ENCODE assay signal across 1 cellular context in the genomic region with DNA sequence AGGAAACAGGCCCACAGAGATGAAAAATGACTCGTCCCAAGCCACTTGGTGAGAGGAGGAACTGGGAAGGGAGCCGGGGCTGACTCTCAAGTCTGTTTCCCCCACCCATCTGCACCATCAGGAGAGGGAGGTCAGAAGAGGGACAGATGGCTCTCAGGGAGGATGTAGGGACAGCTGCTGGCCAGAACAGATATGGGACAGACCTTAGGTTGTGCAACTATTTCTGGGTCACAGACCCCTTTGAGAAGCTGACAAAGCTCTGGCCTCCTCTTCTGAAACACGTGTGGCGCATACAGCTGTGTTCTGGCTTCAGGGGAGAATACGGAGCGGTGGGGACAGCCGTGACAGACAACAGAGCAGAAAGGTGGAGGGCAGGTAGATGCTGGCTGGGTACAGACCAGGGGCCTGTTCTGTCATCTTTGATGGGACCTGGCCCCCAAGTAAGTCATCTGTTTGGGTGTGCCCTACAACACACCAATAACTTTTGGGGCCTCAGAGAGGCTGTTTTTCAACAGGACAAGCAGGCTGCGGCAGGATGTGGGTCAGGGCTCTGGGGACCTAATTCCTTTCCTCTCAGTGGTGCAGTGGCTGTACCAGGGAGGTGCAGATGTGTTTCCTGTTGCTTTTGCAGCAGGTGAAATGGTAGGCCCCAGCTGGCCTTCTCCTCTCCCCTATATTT.
A peak's percentile ranks its signal among the peaks of the same experiment; 100 is the strongest.
TF ChIP-seq lines count a peak whose summit lies in the region.

No MANE protein-coding gene starts in this region.

TF ChIP-seq in K562, 482 proteins besides CTCF, POLR2A, EP300 and RAD21 (continued from another document and continues in another):
- TF ChIP-seq, protein P1, sequence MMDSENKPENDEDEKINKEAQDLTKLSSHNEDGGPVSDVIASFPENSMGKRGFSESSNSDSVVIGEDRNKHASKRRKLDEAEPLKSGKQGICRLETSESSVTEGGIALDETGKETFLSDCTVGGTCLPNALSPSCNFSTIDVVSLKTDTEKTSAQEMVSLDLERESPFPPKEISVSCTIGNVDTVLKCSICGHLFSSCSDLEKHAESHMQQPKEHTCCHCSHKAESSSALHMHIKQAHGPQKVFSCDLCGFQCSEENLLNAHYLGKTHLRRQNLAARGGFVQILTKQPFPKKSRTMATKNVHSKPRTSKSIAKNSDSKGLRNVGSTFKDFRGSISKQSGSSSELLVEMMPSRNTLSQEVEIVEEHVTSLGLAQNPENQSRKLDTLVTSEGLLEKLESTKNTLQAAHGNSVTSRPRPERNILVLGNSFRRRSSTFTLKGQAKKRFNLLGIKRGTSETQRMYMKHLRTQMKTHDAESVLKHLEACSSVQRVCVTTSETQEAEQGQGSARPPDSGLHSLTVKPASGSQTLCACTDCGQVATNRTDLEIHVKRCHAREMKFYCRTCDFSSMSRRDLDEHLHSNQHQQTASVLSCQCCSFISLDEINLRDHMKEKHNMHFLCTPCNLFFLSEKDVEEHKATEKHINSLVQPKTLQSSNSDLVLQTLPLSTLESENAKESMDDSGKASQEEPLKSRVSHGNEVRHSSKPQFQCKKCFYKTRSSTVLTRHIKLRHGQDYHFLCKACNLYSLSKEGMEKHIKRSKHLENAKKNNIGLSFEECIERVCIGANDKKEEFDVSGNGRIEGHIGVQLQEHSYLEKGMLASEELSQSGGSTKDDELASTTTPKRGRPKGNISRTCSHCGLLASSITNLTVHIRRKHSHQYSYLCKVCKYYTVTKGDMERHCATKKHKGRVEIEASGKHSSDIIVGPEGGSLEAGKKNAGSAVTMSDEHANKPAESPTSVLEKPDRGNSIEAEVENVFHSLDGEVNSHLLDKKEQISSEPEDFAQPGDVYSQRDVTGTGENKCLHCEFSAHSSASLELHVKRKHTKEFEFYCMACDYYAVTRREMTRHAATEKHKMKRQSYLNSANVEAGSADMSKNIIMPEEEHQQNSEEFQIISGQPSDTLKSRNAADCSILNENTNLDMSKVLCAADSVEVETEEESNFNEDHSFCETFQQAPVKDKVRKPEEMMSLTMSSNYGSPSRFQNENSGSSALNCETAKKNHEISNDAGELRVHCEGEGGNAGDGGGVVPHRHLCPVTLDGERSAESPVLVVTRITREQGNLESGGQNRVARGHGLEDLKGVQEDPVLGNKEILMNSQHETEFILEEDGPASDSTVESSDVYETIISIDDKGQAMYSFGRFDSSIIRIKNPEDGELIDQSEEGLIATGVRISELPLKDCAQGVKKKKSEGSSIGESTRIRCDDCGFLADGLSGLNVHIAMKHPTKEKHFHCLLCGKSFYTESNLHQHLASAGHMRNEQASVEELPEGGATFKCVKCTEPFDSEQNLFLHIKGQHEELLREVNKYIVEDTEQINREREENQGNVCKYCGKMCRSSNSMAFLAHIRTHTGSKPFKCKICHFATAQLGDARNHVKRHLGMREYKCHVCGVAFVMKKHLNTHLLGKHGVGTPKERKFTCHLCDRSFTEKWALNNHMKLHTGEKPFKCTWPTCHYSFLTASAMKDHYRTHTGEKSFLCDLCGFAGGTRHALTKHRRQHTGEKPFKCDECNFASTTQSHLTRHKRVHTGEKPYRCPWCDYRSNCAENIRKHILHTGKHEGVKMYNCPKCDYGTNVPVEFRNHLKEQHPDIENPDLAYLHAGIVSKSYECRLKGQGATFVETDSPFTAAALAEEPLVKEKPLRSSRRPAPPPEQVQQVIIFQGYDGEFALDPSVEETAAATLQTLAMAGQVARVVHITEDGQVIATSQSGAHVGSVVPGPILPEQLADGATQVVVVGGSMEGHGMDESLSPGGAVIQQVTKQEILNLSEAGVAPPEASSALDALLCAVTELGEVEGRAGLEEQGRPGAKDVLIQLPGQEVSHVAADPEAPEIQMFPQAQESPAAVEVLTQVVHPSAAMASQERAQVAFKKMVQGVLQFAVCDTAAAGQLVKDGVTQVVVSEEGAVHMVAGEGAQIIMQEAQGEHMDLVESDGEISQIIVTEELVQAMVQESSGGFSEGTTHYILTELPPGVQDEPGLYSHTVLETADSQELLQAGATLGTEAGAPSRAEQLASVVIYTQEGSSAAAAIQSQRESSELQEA (IDR thresholded peaks at IDR 0.05; ENCODE audit: low read depth), result no peak
- no peak for TF ChIP-seq ZNF354B (CRISPR knock-in tag; IDR thresholded peaks at IDR 0.05)
- TF ChIP-seq ADNP (tag; IDR thresholded peaks at IDR 0.05), result no peak
- TF ChIP-seq BHLHE40 (IDR thresholded peaks at IDR 0.05; ENCODE audit: low read length), result peak; percentile 85
- TF ChIP-seq MYNN (IDR thresholded peaks at IDR 0.05), result peak; percentile 79
- no peak for TF ChIP-seq MYNN (CRISPR knock-in tag; IDR thresholded peaks at IDR 0.05)
- TF ChIP-seq MTA2 (IDR thresholded peaks at IDR 0.05; ENCODE audit: low read depth), result peak; percentile 93
- TF ChIP-seq, protein P2, sequence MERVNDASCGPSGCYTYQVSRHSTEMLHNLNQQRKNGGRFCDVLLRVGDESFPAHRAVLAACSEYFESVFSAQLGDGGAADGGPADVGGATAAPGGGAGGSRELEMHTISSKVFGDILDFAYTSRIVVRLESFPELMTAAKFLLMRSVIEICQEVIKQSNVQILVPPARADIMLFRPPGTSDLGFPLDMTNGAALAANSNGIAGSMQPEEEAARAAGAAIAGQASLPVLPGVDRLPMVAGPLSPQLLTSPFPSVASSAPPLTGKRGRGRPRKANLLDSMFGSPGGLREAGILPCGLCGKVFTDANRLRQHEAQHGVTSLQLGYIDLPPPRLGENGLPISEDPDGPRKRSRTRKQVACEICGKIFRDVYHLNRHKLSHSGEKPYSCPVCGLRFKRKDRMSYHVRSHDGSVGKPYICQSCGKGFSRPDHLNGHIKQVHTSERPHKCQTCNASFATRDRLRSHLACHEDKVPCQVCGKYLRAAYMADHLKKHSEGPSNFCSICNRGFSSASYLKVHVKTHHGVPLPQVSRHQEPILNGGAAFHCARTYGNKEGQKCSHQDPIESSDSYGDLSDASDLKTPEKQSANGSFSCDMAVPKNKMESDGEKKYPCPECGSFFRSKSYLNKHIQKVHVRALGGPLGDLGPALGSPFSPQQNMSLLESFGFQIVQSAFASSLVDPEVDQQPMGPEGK (CRISPR knock-in tag; IDR thresholded peaks at IDR 0.05; ENCODE audit: borderline replicate concordance), result no peak
- peak; percentile 83 to 91 for TF ChIP-seq KDM1A (IDR thresholded peaks at IDR 0.05)
- TF ChIP-seq SOX6 (IDR thresholded peaks at IDR 0.05), result peak; percentile 82
- TF ChIP-seq YY1 (IDR thresholded peaks at IDR 0.05; ENCODE audit: borderline replicate concordance in 1 of 3, control insufficient read depth in 1 of 3, extremely low read depth in 1 of 3, insufficient read depth in 3 of 3, insufficient read length in 1 of 3, insufficient replicate concordance in 2 of 3, low read depth in 1 of 3, low read length in 2 of 3), result no peak
- TF ChIP-seq, protein P3, sequence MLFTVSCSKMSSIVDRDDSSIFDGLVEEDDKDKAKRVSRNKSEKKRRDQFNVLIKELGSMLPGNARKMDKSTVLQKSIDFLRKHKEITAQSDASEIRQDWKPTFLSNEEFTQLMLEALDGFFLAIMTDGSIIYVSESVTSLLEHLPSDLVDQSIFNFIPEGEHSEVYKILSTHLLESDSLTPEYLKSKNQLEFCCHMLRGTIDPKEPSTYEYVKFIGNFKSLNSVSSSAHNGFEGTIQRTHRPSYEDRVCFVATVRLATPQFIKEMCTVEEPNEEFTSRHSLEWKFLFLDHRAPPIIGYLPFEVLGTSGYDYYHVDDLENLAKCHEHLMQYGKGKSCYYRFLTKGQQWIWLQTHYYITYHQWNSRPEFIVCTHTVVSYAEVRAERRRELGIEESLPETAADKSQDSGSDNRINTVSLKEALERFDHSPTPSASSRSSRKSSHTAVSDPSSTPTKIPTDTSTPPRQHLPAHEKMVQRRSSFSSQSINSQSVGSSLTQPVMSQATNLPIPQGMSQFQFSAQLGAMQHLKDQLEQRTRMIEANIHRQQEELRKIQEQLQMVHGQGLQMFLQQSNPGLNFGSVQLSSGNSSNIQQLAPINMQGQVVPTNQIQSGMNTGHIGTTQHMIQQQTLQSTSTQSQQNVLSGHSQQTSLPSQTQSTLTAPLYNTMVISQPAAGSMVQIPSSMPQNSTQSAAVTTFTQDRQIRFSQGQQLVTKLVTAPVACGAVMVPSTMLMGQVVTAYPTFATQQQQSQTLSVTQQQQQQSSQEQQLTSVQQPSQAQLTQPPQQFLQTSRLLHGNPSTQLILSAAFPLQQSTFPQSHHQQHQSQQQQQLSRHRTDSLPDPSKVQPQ (CRISPR knock-in tag; IDR thresholded peaks at IDR 0.05; ENCODE audit: borderline replicate concordance), result no peak
- TF ChIP-seq SREBF2 (CRISPR knock-in tag; IDR thresholded peaks at IDR 0.05), result no peak
- TF ChIP-seq, protein P4, sequence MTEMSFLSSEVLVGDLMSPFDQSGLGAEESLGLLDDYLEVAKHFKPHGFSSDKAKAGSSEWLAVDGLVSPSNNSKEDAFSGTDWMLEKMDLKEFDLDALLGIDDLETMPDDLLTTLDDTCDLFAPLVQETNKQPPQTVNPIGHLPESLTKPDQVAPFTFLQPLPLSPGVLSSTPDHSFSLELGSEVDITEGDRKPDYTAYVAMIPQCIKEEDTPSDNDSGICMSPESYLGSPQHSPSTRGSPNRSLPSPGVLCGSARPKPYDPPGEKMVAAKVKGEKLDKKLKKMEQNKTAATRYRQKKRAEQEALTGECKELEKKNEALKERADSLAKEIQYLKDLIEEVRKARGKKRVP (CRISPR knock-in tag; IDR thresholded peaks at IDR 0.05), result peak; percentile 47; the same call in 1 of the 2 replicates
- TF ChIP-seq ZNF347 (CRISPR knock-in tag; IDR thresholded peaks at IDR 0.05; ENCODE audit: low read depth), result no peak
- TF ChIP-seq ZBTB17 (CRISPR knock-in tag; IDR thresholded peaks at IDR 0.05), result no peak; the same call in 1 of the 2 replicates
- 0 out of 2 replicates have a peak, but pooled peaks have one; percentile 58 for TF ChIP-seq CREB1 (IDR thresholded peaks at IDR 0.05)
- no peak for TF ChIP-seq CREB1 (CRISPR knock-in tag; IDR thresholded peaks at IDR 0.05)
- TF ChIP-seq, protein P5, sequence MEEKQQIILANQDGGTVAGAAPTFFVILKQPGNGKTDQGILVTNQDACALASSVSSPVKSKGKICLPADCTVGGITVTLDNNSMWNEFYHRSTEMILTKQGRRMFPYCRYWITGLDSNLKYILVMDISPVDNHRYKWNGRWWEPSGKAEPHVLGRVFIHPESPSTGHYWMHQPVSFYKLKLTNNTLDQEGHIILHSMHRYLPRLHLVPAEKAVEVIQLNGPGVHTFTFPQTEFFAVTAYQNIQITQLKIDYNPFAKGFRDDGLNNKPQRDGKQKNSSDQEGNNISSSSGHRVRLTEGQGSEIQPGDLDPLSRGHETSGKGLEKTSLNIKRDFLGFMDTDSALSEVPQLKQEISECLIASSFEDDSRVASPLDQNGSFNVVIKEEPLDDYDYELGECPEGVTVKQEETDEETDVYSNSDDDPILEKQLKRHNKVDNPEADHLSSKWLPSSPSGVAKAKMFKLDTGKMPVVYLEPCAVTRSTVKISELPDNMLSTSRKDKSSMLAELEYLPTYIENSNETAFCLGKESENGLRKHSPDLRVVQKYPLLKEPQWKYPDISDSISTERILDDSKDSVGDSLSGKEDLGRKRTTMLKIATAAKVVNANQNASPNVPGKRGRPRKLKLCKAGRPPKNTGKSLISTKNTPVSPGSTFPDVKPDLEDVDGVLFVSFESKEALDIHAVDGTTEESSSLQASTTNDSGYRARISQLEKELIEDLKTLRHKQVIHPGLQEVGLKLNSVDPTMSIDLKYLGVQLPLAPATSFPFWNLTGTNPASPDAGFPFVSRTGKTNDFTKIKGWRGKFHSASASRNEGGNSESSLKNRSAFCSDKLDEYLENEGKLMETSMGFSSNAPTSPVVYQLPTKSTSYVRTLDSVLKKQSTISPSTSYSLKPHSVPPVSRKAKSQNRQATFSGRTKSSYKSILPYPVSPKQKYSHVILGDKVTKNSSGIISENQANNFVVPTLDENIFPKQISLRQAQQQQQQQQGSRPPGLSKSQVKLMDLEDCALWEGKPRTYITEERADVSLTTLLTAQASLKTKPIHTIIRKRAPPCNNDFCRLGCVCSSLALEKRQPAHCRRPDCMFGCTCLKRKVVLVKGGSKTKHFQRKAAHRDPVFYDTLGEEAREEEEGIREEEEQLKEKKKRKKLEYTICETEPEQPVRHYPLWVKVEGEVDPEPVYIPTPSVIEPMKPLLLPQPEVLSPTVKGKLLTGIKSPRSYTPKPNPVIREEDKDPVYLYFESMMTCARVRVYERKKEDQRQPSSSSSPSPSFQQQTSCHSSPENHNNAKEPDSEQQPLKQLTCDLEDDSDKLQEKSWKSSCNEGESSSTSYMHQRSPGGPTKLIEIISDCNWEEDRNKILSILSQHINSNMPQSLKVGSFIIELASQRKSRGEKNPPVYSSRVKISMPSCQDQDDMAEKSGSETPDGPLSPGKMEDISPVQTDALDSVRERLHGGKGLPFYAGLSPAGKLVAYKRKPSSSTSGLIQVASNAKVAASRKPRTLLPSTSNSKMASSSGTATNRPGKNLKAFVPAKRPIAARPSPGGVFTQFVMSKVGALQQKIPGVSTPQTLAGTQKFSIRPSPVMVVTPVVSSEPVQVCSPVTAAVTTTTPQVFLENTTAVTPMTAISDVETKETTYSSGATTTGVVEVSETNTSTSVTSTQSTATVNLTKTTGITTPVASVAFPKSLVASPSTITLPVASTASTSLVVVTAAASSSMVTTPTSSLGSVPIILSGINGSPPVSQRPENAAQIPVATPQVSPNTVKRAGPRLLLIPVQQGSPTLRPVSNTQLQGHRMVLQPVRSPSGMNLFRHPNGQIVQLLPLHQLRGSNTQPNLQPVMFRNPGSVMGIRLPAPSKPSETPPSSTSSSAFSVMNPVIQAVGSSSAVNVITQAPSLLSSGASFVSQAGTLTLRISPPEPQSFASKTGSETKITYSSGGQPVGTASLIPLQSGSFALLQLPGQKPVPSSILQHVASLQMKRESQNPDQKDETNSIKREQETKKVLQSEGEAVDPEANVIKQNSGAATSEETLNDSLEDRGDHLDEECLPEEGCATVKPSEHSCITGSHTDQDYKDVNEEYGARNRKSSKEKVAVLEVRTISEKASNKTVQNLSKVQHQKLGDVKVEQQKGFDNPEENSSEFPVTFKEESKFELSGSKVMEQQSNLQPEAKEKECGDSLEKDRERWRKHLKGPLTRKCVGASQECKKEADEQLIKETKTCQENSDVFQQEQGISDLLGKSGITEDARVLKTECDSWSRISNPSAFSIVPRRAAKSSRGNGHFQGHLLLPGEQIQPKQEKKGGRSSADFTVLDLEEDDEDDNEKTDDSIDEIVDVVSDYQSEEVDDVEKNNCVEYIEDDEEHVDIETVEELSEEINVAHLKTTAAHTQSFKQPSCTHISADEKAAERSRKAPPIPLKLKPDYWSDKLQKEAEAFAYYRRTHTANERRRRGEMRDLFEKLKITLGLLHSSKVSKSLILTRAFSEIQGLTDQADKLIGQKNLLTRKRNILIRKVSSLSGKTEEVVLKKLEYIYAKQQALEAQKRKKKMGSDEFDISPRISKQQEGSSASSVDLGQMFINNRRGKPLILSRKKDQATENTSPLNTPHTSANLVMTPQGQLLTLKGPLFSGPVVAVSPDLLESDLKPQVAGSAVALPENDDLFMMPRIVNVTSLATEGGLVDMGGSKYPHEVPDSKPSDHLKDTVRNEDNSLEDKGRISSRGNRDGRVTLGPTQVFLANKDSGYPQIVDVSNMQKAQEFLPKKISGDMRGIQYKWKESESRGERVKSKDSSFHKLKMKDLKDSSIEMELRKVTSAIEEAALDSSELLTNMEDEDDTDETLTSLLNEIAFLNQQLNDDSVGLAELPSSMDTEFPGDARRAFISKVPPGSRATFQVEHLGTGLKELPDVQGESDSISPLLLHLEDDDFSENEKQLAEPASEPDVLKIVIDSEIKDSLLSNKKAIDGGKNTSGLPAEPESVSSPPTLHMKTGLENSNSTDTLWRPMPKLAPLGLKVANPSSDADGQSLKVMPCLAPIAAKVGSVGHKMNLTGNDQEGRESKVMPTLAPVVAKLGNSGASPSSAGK (IDR thresholded peaks at IDR 0.05), result peak; percentile 92
- no peak for TF ChIP-seq DNMT1 (IDR thresholded peaks at IDR 0.05)
- no peak for TF ChIP-seq HDGF (IDR thresholded peaks at IDR 0.05)
- TF ChIP-seq FOXJ2 (tag; IDR thresholded peaks at IDR 0.05), result no peak
- TF ChIP-seq CBX5 (IDR thresholded peaks at IDR 0.05; ENCODE audit: borderline replicate concordance, low read depth), result no peak
